In genomic region chr13:63902141-63902540, GRCh38 we compare ENCODE assay signal across 5 cellular contexts.
"Had no signal": no experiment of that assay in that cellular context is flagged by ENCODE, and none has a peak within 500 bp of the region (broad histone marks: within the 10 kb centered on the region; RNA-seq: fewer than 3 reads in every experiment).

No MANE protein-coding gene starts in this region.

- DNase-seq: IMR-90, KBM-7 had no signal

- ATAC-seq: K562 had no signal

- H3K4me1 Mint-ChIP-seq: IgD-negative memory B cell had no signal

- H3K27ac ChIP-seq: HL-60 had no signal

- H3K27me3 Mint-ChIP-seq: IgD-negative memory B cell had no signal

- H3K4me3 ChIP-seq: K562 had no signal

- H3K36me3 Mint-ChIP-seq: IgD-negative memory B cell had no signal

- H3K27ac Mint-ChIP-seq: IgD-negative memory B cell had no signal
